ENCODE assay signal across 1 cellular context in the genomic region with DNA sequence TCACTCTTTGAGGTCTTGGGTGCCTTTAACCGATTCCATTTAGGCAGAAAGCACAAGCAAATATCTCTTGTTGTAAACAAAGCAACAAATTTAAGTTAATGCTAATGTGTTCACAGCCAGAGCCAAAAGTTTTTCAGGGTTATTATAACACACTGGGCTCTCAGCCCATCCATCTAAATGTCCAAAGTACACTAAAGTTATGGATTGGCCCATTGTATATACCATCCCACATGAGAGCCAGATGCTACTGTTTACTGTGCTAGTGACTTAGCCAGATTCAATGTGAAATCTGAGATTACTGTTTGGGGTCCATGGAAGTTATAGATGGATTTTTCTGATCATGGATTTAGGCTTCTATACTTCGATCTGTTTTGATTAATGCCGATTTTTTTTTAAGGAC.
TF ChIP-seq lines count a peak whose summit lies in the region.

No MANE protein-coding gene starts in this region.

TF ChIP-seq in GM23338, 12 proteins besides CTCF, POLR2A, EP300 and RAD21 (continued from another document):
- TF ChIP-seq NANOG (IDR thresholded peaks at IDR 0.05; ENCODE audit: borderline replicate concordance): no peak
- no peak for TF ChIP-seq EZH2phosphoT487 (IDR thresholded peaks at IDR 0.05; ENCODE audit: unreplicated experiment)
- TF ChIP-seq JUNB (IDR thresholded peaks at IDR 0.05; ENCODE audit: unreplicated experiment): no peak
- TF ChIP-seq ZNF331 (CRISPR knock-in tag; IDR thresholded peaks at IDR 0.05; ENCODE audit: low read depth): no peak
- no peak for TF ChIP-seq STAT1 (IDR thresholded peaks at IDR 0.05; ENCODE audit: unreplicated experiment)
- TF ChIP-seq CREB1 (CRISPR knock-in tag; IDR thresholded peaks at IDR 0.05; ENCODE audit: low read depth): no peak
- TF ChIP-seq, protein P1, sequence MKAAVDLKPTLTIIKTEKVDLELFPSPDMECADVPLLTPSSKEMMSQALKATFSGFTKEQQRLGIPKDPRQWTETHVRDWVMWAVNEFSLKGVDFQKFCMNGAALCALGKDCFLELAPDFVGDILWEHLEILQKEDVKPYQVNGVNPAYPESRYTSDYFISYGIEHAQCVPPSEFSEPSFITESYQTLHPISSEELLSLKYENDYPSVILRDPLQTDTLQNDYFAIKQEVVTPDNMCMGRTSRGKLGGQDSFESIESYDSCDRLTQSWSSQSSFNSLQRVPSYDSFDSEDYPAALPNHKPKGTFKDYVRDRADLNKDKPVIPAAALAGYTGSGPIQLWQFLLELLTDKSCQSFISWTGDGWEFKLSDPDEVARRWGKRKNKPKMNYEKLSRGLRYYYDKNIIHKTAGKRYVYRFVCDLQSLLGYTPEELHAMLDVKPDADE (IDR thresholded peaks at IDR 0.05): no peak
